ENCODE assay signal across 8 cellular contexts in genomic region chr12:64404470-64405446, GRCh38. TPM values are rescaled to one million over a fixed set of nuclear protein-coding genes. Genes with fewer than 3 reads are reported as not detected.
A peak's percentile ranks its signal among the peaks of the same experiment; 100 is the strongest.
DNase-seq lines count a peak whose midpoint lies in the region; ATAC-seq and TF ChIP-seq lines count a peak whose summit lies in the region.

No MANE protein-coding gene starts in this region.

- H3K36me3 ChIP-seq in mucosa of descending colon (ENCODE audit: low read depth), result no peaks in the 10 kb centered on the region

- DNase-seq in AG09319 (ENCODE audit: extremely low read depth, low read depth), result peak; percentile 85
- DNase-seq in NOMO-1 (lab: John Stamatoyannopoulos, UW; ENCODE audit: unreplicated experiment in 2 of 2), result peak; percentile 30 to 65
- peak; percentile 85 for DNase-seq in activated CD8-positive, alpha-beta memory T cell treated with anti-CD3 and anti-CD28 coated beads, Interleukin-2, amount 50 U/mL, for 48 hours
- peak; percentile 59 for DNase-seq in epidermal melanocyte (ENCODE audit: insufficient read length, low spot score)
- no peak for DNase-seq in mucosa of descending colon
- DNase-seq in stimulated activated CD8-positive, alpha-beta memory T cell treated with anti-CD3 and anti-CD28 coated beads, Interleukin-4, amount 100 ng/mL, for 48 hours, result peak; percentile 82

- TF ChIP-seq CTCF in AG09319 (IDR thresholded peaks at IDR 0.05; ENCODE audit: low read depth, low read length) (no peak), mucosa of descending colon (IDR thresholded peaks at IDR 0.05) (no peak)

- peaks cover 10% of the 10 kb centered on the region for H3K4me1 ChIP-seq in mucosa of descending colon (ENCODE audit: low read depth)

- peak overlapping the region; percentile 77 for H3K4me3 ChIP-seq in mucosa of descending colon

- intact Hi-C loops in mucosa of descending colon (cut with DNase I, micrococcal nuclease), result no loop called here

- ATAC-seq in GM18511 (IDR thresholded peaks at IDR 0.05; ENCODE audit: unreplicated experiment) (peak; percentile 41), HG03064 (IDR thresholded peaks at IDR 0.05; ENCODE audit: low read depth, unreplicated experiment) (peak; percentile 45), mucosa of descending colon (peak; percentile 43)

- H3K9me3 ChIP-seq in mucosa of descending colon, result no peaks in the 10 kb centered on the region

RNA-seq across cellular contexts. Expression of gene XPOT, which starts 0.6 kb away (rescaled TPM):
- total RNA-seq in mucosa of descending colon, result 10 to 100 TPM; 18.3 to 43.5 (median 29.6) TPM

RNA-seq across cellular contexts. Expression of gene C12orf56, which starts 14.2 kb away (rescaled TPM):
- under 1 TPM in 2 of 3 donors, not detected in 1; 0.09 to 0.53 TPM for total RNA-seq in mucosa of descending colon

RNA-seq across cellular contexts. Expression of gene TBK1, which starts 47.2 kb away (rescaled TPM):
- total RNA-seq in mucosa of descending colon, result 10 to 100 TPM; 16.2 to 23.0 (median 17.9) TPM

Comparison
In these comparisons a context has a peak if more than half of its experiments do, and no peak if none do; other contexts are left out.
1. DNase-seq: peak in AG09319 (single experiment), NOMO-1 (2 of 2), activated CD8-positive, alpha-beta memory T cell treated with anti-CD3 and anti-CD28 coated beads, Interleukin-2, amount 50 U/mL, for 48 hours (single experiment), epidermal melanocyte (single experiment) and stimulated activated CD8-positive, alpha-beta memory T cell treated with anti-CD3 and anti-CD28 coated beads, Interleukin-4, amount 100 ng/mL, for 48 hours (single experiment); none in mucosa of descending colon (0 of 3).
2. Peak in every context shown above with its lines, with median percentiles within 50 percentile points of each other: ATAC-seq.